Comparison of ENCODE assay signal across 8 cellular contexts in genomic region chr2:35973132-35973736, GRCh38.
DNase-seq lines count a peak whose midpoint lies in the region; ATAC-seq and TF ChIP-seq lines count a peak whose summit lies in the region.

No MANE protein-coding gene starts in this region.

- peak in 4 of 6 experiments; percentile 20 to 36 (median 27) for TF ChIP-seq CTCF in upper lobe of left lung (IDR thresholded peaks at IDR 0.05)

- H3K4me1 ChIP-seq in upper lobe of left lung: peaks cover 0 to 5% (median 0%) of the 10 kb centered on the region in 4 donors

- no peak overlapping the region for H3K4me3 ChIP-seq in upper lobe of left lung

- 22 to 25% methylated on average over 1 of the region's 1 CpG for WGBS in upper lobe of left lung, 2 donors

- H3K27me3 ChIP-seq in upper lobe of left lung: no peaks in the 10 kb centered on the region

- no peak overlapping the region for H3K4me3 Mint-ChIP-seq in T-helper 17 cell

- no peaks in the 10 kb centered on the region for H3K36me3 Mint-ChIP-seq in T-helper 17 cell (ENCODE audit: low read depth)

- H3K9me3 ChIP-seq in T-helper 17 cell (ENCODE audit: control insufficient read depth, low read length, poor library complexity, severe bottlenecking) (no peaks in the 10 kb centered on the region), upper lobe of left lung (no peaks in the 10 kb centered on the region)

- TF ChIP-seq POLR2A in upper lobe of left lung (IDR thresholded peaks at IDR 0.05): no peak

- H3K36me3 ChIP-seq in upper lobe of left lung: no peaks in the 10 kb centered on the region

- H3K4me1 Mint-ChIP-seq in T-helper 17 cell: peaks cover 2% of the 10 kb centered on the region

- H3K27ac Mint-ChIP-seq in T-helper 17 cell: no peak overlapping the region

- H3K27ac ChIP-seq in upper lobe of left lung: no peak overlapping the region

- TF ChIP-seq EP300 in upper lobe of left lung (IDR thresholded peaks at IDR 0.05): no peak

- DNase-seq in DMS114 treated with DMSO at 0.1 percent for 48 hours (lab: John Stamatoyannopoulos, UW; ENCODE audit: unreplicated experiment) (peak; percentile 18), T-helper 17 cell (no peak), iris pigment epithelial cell (ENCODE audit: low read depth) (peak; percentile 51), upper lobe of left lung (no peak), islet precursor cell (no peak)

- H3K27me3 Mint-ChIP-seq in T-helper 17 cell: peaks cover 24% of the 10 kb centered on the region

- ATAC-seq in GM19324 (IDR thresholded peaks at IDR 0.05; ENCODE audit: low FRiP score, unreplicated experiment): peak; percentile 65
- ATAC-seq in HG03175 (IDR thresholded peaks at IDR 0.05; ENCODE audit: unreplicated experiment): peak; percentile 80
- peak; percentile 33 for ATAC-seq in T-helper 17 cell
- no peak for ATAC-seq in upper lobe of left lung (ENCODE audit: low FRiP score in 2 of 2)
- ATAC-seq in HG03280 (IDR thresholded peaks at IDR 0.05; ENCODE audit: unreplicated experiment): no peak

Comparison
In these comparisons a context has a peak if more than half of its experiments do, and no peak if none do; other contexts are left out.
1. DNase-seq: peak in DMS114 treated with DMSO at 0.1 percent for 48 hours (single experiment) and iris pigment epithelial cell (single experiment); none in T-helper 17 cell (0 of 3), upper lobe of left lung (0 of 2) and islet precursor cell (single experiment).
2. ATAC-seq: peak in GM19324 (single experiment), HG03175 (single experiment) and T-helper 17 cell (single experiment); none in upper lobe of left lung (0 of 2) and HG03280 (single experiment).